35 cellular contexts compared by ENCODE assay signal in the genomic region with DNA sequence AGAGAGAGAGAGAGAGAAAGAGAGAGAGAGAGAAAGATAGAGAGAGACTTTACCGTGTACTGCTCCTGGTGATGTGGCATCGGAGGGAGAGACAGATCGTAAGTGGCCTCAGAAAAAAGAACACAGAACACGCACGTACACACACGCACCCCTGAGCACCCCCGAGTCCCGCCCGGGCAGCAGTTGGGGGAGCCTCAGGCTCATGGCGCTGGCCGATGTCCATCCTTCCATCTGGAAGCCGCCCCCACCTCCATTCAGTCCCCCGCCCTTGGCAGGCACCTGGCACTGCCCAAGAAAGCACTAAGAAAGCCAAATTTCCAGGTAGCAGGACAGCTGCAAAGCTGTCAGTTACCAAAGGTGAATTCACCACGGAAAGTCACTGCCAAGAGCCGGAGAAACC.
A peak's percentile ranks its signal among the peaks of the same experiment; 100 is the strongest.
DNase-seq lines count a peak whose midpoint lies in the region; ATAC-seq and TF ChIP-seq lines count a peak whose summit lies in the region.
"Had no signal": no experiment of that assay in that cellular context is flagged by ENCODE, and none has a peak within 500 bp of the region (broad histone marks: within the 10 kb centered on the region; RNA-seq: fewer than 3 reads in every experiment).

No MANE protein-coding gene starts in this region.

- H3K36me3 ChIP-seq in HEK293 (ENCODE audit: control insufficient read depth in 2 of 2, insufficient read depth in 1 of 2, low read length in 2 of 2) (no peaks in the 10 kb centered on the region), IMR-90 (ENCODE audit: control insufficient read depth, insufficient read depth, low read length) (peaks cover 2% of the 10 kb centered on the region; the same call in 1 of the 2 replicates)
- H3K36me3 ChIP-seq: BE2C had no signal

- peak overlapping the region; percentile 70 for H3K27ac Mint-ChIP-seq in central memory CD8-positive, alpha-beta T cell (ENCODE audit: low read depth)
- H3K27ac Mint-ChIP-seq in glutamatergic neuron (ENCODE audit: unreplicated experiment), result peak overlapping the region; percentile 62
- H3K27ac Mint-ChIP-seq in MCF 10A (ENCODE audit: low read depth, unreplicated experiment), result no peak overlapping the region
- H3K27ac Mint-ChIP-seq in activated T-cell treated with anti-CD3 and anti-CD28 coated beads, Interleukin-2, amount 50 U/mL, for 24 hours, result no peak overlapping the region
- H3K27ac Mint-ChIP-seq: B cell; CD4-positive, alpha-beta memory T cell; CD4-positive, alpha-beta T cell; CD8-positive, alpha-beta T cell had no signal

- no peak overlapping the region for H3K27ac ChIP-seq in HEK293 (ENCODE audit: extremely low read depth, low read depth, low read length)
- no peak overlapping the region for H3K27ac ChIP-seq in IMR-90 (ENCODE audit: insufficient read depth, low read length)
- H3K27ac ChIP-seq: 22Rv1; A549; BLaER1; BLaER1 treated with 17β-estradiol and CSF1 and Interleukin-3, amounts not matched to agents 10 nM and 100 nM; C4-2B had no signal

- peaks cover 3% of the 10 kb centered on the region for H3K27me3 ChIP-seq in IMR-90 (ENCODE audit: control insufficient read depth, insufficient read depth, low read length)
- H3K27me3 ChIP-seq: BLaER1; BLaER1 treated with 17β-estradiol and CSF1 and Interleukin-3, amounts not matched to agents 10 nM and 100 nM had no signal

- no peak overlapping the region for H4K5ac ChIP-seq in IMR-90 (ENCODE audit: low read depth, low read length)

- POLR2A ChIA-PET in HEK293 (lab: Yijun Ruan, JAX), result no interaction called here
- POLR2A ChIA-PET in IMR-90 (lab: Charles Lee; ENCODE audit: unreplicated experiment), result interaction anchor here (0.6 kb wide), 1 partner anchor 111 kb away, joined by 3 read pairs; no protein-coding TSS in a partner anchor
- POLR2A ChIA-PET in MCF 10A (lab: Yijun Ruan, JAX), result no interaction called here

- no peak overlapping the region for H4K91ac ChIP-seq in IMR-90 (ENCODE audit: insufficient read depth, low read depth, low read length)

- H2AK9ac ChIP-seq in IMR-90 (replicated peaks; ENCODE audit: low read depth, low read length, poor library complexity), result no peak overlapping the region

- dilution Hi-C loops in IMR-90 (cut with HindIII; ENCODE audit: low sequenced_read_pairs, unreplicated experiment), result no loop called here

- H2AK5ac ChIP-seq in IMR-90 (ENCODE audit: low read depth, low read length), result peak overlapping the region; percentile 15; the same call in 1 of the 2 replicates

- H3K9me3 ChIP-seq in HEK293 (ENCODE audit: control insufficient read depth, insufficient read depth, low read depth, low read length), result no peaks in the 10 kb centered on the region
- peaks cover 3% of the 10 kb centered on the region; the same call in 1 of the 2 replicates for H3K9me3 ChIP-seq in IMR-90 (ENCODE audit: control insufficient read depth, insufficient read depth, low read length)
- H3K9me3 ChIP-seq: A549, BE2C, Caco-2 had no signal

- TF ChIP-seq POLR2A in IMR-90 (IDR thresholded peaks at IDR 0.05; ENCODE audit: low read depth, low read length), result no peak

- no peaks in the 10 kb centered on the region for H3K79me1 ChIP-seq in IMR-90 (ENCODE audit: low read depth in 1 of 2, low read length in 2 of 2)

- peaks cover 18% of the 10 kb centered on the region for H3K27me3 Mint-ChIP-seq in central memory CD8-positive, alpha-beta T cell
- H3K27me3 Mint-ChIP-seq in glutamatergic neuron (ENCODE audit: unreplicated experiment) (peaks cover 7% of the 10 kb centered on the region), MCF 10A (ENCODE audit: insufficient read depth, unreplicated experiment) (peaks cover 16% of the 10 kb centered on the region)
- H3K27me3 Mint-ChIP-seq in activated T-cell treated with anti-CD3 and anti-CD28 coated beads, Interleukin-2, amount 50 U/mL, for 24 hours, result peaks cover 4% of the 10 kb centered on the region
- H3K27me3 Mint-ChIP-seq: CD4-positive, alpha-beta T cell had no signal

- H2BK15ac ChIP-seq in IMR-90 (ENCODE audit: low read depth, low read length), result no peak overlapping the region; the same call in 2 of the 3 replicates

- intact Hi-C loops in IMR-90 (cut with micrococcal nuclease), result no loop called here
- intact Hi-C loops in MCF 10A (cut with micrococcal nuclease), result no loop called here

- ATAC-seq in IMR-90 (ENCODE audit: low read depth), result no peak
- ATAC-seq in central memory CD8-positive, alpha-beta T cell (replicated peaks; ENCODE audit: extremely low read depth, poor library complexity, severe bottlenecking), result no peak
- ATAC-seq: A549; CD8-positive, alpha-beta T cell had no signal

- H3K9ac ChIP-seq in IMR-90 (ENCODE audit: low read depth, low read length), result no peak overlapping the region
- H3K9ac ChIP-seq: BLaER1; BLaER1 treated with 17β-estradiol and CSF1 and Interleukin-3, amounts not matched to agents 10 nM and 100 nM had no signal

- H3K4me3 ChIP-seq in HEK293 (ENCODE audit: low read depth, low read length), result no peak overlapping the region
- H3K4me3 ChIP-seq in IMR-90 (ENCODE audit: insufficient read depth, low read depth, low read length), result no peak overlapping the region
- H3K4me3 ChIP-seq: A549; BLaER1; BLaER1 treated with 17β-estradiol and CSF1 and Interleukin-3, amounts not matched to agents 10 nM and 100 nM had no signal

- no peak overlapping the region for H3K18ac ChIP-seq in IMR-90 (ENCODE audit: low read depth, low read length)

- CTCF ChIA-PET in HEK293 (lab: Yijun Ruan, JAX) (interaction anchor here (1.2 kb wide), 1 partner anchor 11 kb away, joined by 3 read pairs; no protein-coding TSS in a partner anchor), IMR-90 (lab: Yijun Ruan, JAX) (interaction anchor here (1.0 kb wide), 1 partner anchor 290 kb away, joined by 3 read pairs; no protein-coding TSS in a partner anchor), MCF 10A (lab: Yijun Ruan, JAX) (interaction anchor here (0.7 to 1.3 kb wide), 4 partner anchors 10 to 302 kb away, joined by 3 to 9 read pairs (median 6); no protein-coding TSS in a partner anchor)

- no peak overlapping the region for H3K14ac ChIP-seq in IMR-90 (replicated peaks; ENCODE audit: low read depth, low read length)

- no peak overlapping the region for H3K56ac ChIP-seq in IMR-90 (ENCODE audit: extremely low read depth, insufficient read depth, low read length)

- TF ChIP-seq RAD21 in IMR-90 (IDR thresholded peaks at IDR 0.05; ENCODE audit: low read length), result no peak

- H2BK20ac ChIP-seq in IMR-90 (ENCODE audit: low read depth, low read length), result peak overlapping the region; percentile 26; the same call in 1 of the 2 replicates

- H3K9me1 ChIP-seq in IMR-90 (ENCODE audit: insufficient read depth, low read length), result no peaks in the 10 kb centered on the region

- no peak overlapping the region for H2AFZ ChIP-seq in IMR-90 (replicated peaks; ENCODE audit: low read length, poor library complexity)

- H3K4me1 ChIP-seq in HEK293 (ENCODE audit: control insufficient read depth, insufficient read depth, low read length), result no peaks in the 10 kb centered on the region
- H3K4me1 ChIP-seq in IMR-90 (ENCODE audit: control insufficient read depth, insufficient read depth, low read length), result peaks cover 4% of the 10 kb centered on the region; the same call in 1 of the 2 replicates
- H3K4me1 ChIP-seq: BE2C, Caco-2 had no signal

- peaks cover 4% of the 10 kb centered on the region for H3K4me1 Mint-ChIP-seq in central memory CD8-positive, alpha-beta T cell
- no peaks in the 10 kb centered on the region for H3K4me1 Mint-ChIP-seq in glutamatergic neuron (ENCODE audit: low read depth, unreplicated experiment)
- no peaks in the 10 kb centered on the region for H3K4me1 Mint-ChIP-seq in MCF 10A (ENCODE audit: insufficient read depth, unreplicated experiment)
- H3K4me1 Mint-ChIP-seq in activated T-cell treated with anti-CD3 and anti-CD28 coated beads, Interleukin-2, amount 50 U/mL, for 24 hours (ENCODE audit: low read depth), result peaks cover 5% of the 10 kb centered on the region

- DNase-seq in IMR-90 (no peak), glutamatergic neuron (no peak), MCF 10A (ENCODE audit: unreplicated experiment) (no peak), NCI-H2107 (lab: John Stamatoyannopoulos, UW) (no peak), ecto neural progenitor cell (ENCODE audit: low spot score) (no peak)
- no peak for DNase-seq in central memory CD8-positive, alpha-beta T cell (ENCODE audit: low spot score in 2 of 2)
- DNase-seq in activated T-cell treated with anti-CD3 and anti-CD28 coated beads, Interleukin-2, amount 50 U/mL, for 24 hours, result no peak
- DNase-seq: 8988T; ACHN; AML-193; BE2C; C1 segment of cervical spinal cord; Caco-2; Calu3; CD4-positive, alpha-beta memory T cell; CD4-positive, alpha-beta T cell; CD4-positive, CD25-positive, alpha-beta regulatory T cell; CD8-positive, alpha-beta memory T cell; CD8-positive, alpha-beta T cell; COR-L47; DMS 273 treated with DMSO at 0.1 percent for 48 hours; DMS153; DMS53; DMS79; DMS79 treated with DMSO at 0.1 percent for 48 hours; DND-41; EL had no signal

- no peak overlapping the region for H2BK120ac ChIP-seq in IMR-90 (ENCODE audit: low read depth, low read length)

- H4K8ac ChIP-seq in IMR-90 (ENCODE audit: low read depth in 2 of 2, low read length in 2 of 2), result no peak overlapping the region

- no peak overlapping the region for H3K23ac ChIP-seq in IMR-90 (ENCODE audit: low read depth, low read length)

- H3K4ac ChIP-seq in IMR-90 (ENCODE audit: low read depth, low read length), result no peak overlapping the region

- H4K20me1 ChIP-seq in IMR-90 (ENCODE audit: insufficient read depth, low read length), result no peaks in the 10 kb centered on the region
- H4K20me1 ChIP-seq: BLaER1; BLaER1 treated with 17β-estradiol and CSF1 and Interleukin-3, amounts not matched to agents 10 nM and 100 nM had no signal

- in situ Hi-C loops in IMR-90 (cut with MboI; ENCODE audit: low sequenced_read_pairs), result no loop called here

- no peak overlapping the region for H3K4me3 Mint-ChIP-seq in central memory CD8-positive, alpha-beta T cell
- H3K4me3 Mint-ChIP-seq in glutamatergic neuron (ENCODE audit: unreplicated experiment), result no peak overlapping the region
- no peak overlapping the region for H3K4me3 Mint-ChIP-seq in MCF 10A (ENCODE audit: unreplicated experiment)
- H3K4me3 Mint-ChIP-seq in activated T-cell treated with anti-CD3 and anti-CD28 coated beads, Interleukin-2, amount 50 U/mL, for 24 hours, result no peak overlapping the region
- H3K4me3 Mint-ChIP-seq: B cell; CD14-positive monocyte; CD4-positive, alpha-beta memory T cell; CD4-positive, alpha-beta T cell; CD4-positive, CD25-positive, alpha-beta regulatory T cell; CD8-positive, alpha-beta memory T cell; CD8-positive, alpha-beta T cell had no signal

- no peaks in the 10 kb centered on the region for H3K9me3 Mint-ChIP-seq in central memory CD8-positive, alpha-beta T cell
- H3K9me3 Mint-ChIP-seq in glutamatergic neuron (ENCODE audit: unreplicated experiment) (peaks cover 2% of the 10 kb centered on the region), MCF 10A (ENCODE audit: unreplicated experiment) (no peaks in the 10 kb centered on the region)
- H3K9me3 Mint-ChIP-seq in activated T-cell treated with anti-CD3 and anti-CD28 coated beads, Interleukin-2, amount 50 U/mL, for 24 hours, result no peaks in the 10 kb centered on the region
- H3K9me3 Mint-ChIP-seq: CD4-positive, alpha-beta T cell; CD8-positive, alpha-beta memory T cell; CD8-positive, alpha-beta T cell had no signal

- TF ChIP-seq CTCF in HEK293 (tag by site-specific recombination; IDR thresholded peaks at IDR 0.05) (no peak), IMR-90 (conservative IDR thresholded peaks at IDR 0.05; ENCODE audit: low read depth, low read length) (no peak), glutamatergic neuron (IDR thresholded peaks at IDR 0.05; ENCODE audit: partially characterized antibody, unreplicated experiment) (no peak), MCF 10A (IDR thresholded peaks at IDR 0.05; ENCODE audit: unreplicated experiment) (no peak)

- WGBS in IMR-90 (ENCODE audit: extremely low coverage in 2 of 2, insufficient read length in 1 of 2), 2 experiments, result 89% methylated on average over 7 of the region's 15 CpGs; no CpG with 5 or more reads in 1 of the 2 experiments

- no peak overlapping the region for H2BK5ac ChIP-seq in IMR-90 (ENCODE audit: low read depth, low read length, poor library complexity, severe bottlenecking)

- H3K36me3 Mint-ChIP-seq in central memory CD8-positive, alpha-beta T cell (ENCODE audit: insufficient read depth), result no peaks in the 10 kb centered on the region
- H3K36me3 Mint-ChIP-seq in glutamatergic neuron (ENCODE audit: unreplicated experiment) (peaks cover 15% of the 10 kb centered on the region), MCF 10A (ENCODE audit: insufficient read depth, unreplicated experiment) (no peaks in the 10 kb centered on the region)
- no peaks in the 10 kb centered on the region for H3K36me3 Mint-ChIP-seq in activated T-cell treated with anti-CD3 and anti-CD28 coated beads, Interleukin-2, amount 50 U/mL, for 24 hours (ENCODE audit: low read depth)
- H3K36me3 Mint-ChIP-seq: CD14-positive monocyte; CD4-positive, alpha-beta memory T cell; CD4-positive, CD25-positive, alpha-beta regulatory T cell; CD8-positive, alpha-beta memory T cell; CD8-positive, alpha-beta T cell had no signal

- no peak overlapping the region for H3K4me2 ChIP-seq in IMR-90 (ENCODE audit: low read depth, low read length)
- H3K4me2 ChIP-seq: A549; BLaER1; BLaER1 treated with 17β-estradiol and CSF1 and Interleukin-3, amounts not matched to agents 10 nM and 100 nM had no signal

- BruUV-seq in IMR-90 (replicated peaks; lab: Mats Ljungman, UMichigan) (no TSS peak), MCF 10A (replicated peaks; lab: Mats Ljungman, UMichigan) (no TSS peak)

Comparison
In these comparisons a context has a peak if more than half of its experiments do, and no peak if none do; other contexts are left out.
1. H3K27ac Mint-ChIP-seq: peak in central memory CD8-positive, alpha-beta T cell (single experiment) and glutamatergic neuron (single experiment); none in MCF 10A (single experiment) and activated T-cell treated with anti-CD3 and anti-CD28 coated beads, Interleukin-2, amount 50 U/mL, for 24 hours (single experiment).